8 cellular contexts compared by ENCODE assay signal in the genomic region with DNA sequence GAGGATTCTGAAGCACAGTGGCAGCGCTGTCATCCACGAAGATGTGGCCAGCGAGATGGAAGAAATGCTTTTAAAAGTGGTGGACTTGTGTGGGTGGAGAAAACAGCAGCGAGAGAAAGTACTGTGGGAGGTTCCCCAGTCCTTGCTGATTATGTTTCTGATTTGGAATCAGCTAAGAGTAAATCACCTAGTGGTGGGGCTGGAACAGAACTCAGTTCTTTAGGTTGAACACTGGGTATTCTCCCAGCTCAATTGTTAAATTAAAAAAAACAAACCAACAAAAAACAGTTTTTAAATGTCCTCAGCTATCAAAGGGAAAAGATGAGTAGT. TPM values are rescaled to one million over a fixed set of nuclear protein-coding genes. Genes with fewer than 3 reads are reported as not detected.
DNase-seq lines count a peak whose midpoint lies in the region; ATAC-seq and TF ChIP-seq lines count a peak whose summit lies in the region.

No MANE protein-coding gene starts in this region.

- intact Hi-C loops in IMR-90 (cut with micrococcal nuclease), result no loop called here

- TF ChIP-seq POLR2A in IMR-90 (IDR thresholded peaks at IDR 0.05; ENCODE audit: low read depth, low read length), result no peak

- peak overlapping the region; percentile 79 for H3K4ac ChIP-seq in IMR-90 (ENCODE audit: low read depth, low read length)

- CTCF ChIA-PET in IMR-90 (lab: Yijun Ruan, JAX), result interaction anchor here (0.6 to 1.0 kb wide), 2 partner anchors 1094 to 1984 kb away, joined by 3 read pairs; no protein-coding TSS in a partner anchor

- H3K4me1 Mint-ChIP-seq in activated naive CD8-positive, alpha-beta T cell treated with anti-CD3 and anti-CD28 coated beads, Interleukin-2, amount 50 U/mL, for 24 hours, result peaks cover 24% of the 10 kb centered on the region
- peaks cover 37% of the 10 kb centered on the region for H3K4me1 Mint-ChIP-seq in stimulated activated memory B cell treated with anti-CD40 and anti-IgM and Interleukin-4, amounts not matched to agents 10 μg/mL and 1 μg/mL and 100 μg/mL, for 72 hours

- DNase-seq in GM03348 (ENCODE audit: low spot score), result peak; percentile 54
- peak; percentile 33 for DNase-seq in IMR-90
- DNase-seq in activated naive CD8-positive, alpha-beta T cell treated with anti-CD3 and anti-CD28 coated beads, Interleukin-2, amount 50 U/mL, for 24 hours, result peak; percentile 13
- peak; percentile 0 for DNase-seq in iPS DF 6.9 (ENCODE audit: low read depth, low spot score)
- DNase-seq in stimulated activated CD4-positive, alpha-beta T cell treated with anti-CD3 and anti-CD28 coated beads, Interleukin-12 subunit alpha, Interleukin-12 subunit beta, amount 100 ng/mL, for 4 hours, result no peak
- DNase-seq in mesenteric fat pad (ENCODE audit: low spot score), result no peak

- H2AK9ac ChIP-seq in IMR-90 (replicated peaks; ENCODE audit: low read depth, low read length, poor library complexity), result peak overlapping the region; percentile 21

- no peak; the same call in 1 of the 2 replicates for TF ChIP-seq CTCF in IMR-90 (conservative IDR thresholded peaks at IDR 0.05; ENCODE audit: low read depth, low read length)

- POLR2A ChIA-PET in IMR-90 (lab: Charles Lee; ENCODE audit: unreplicated experiment), result no interaction called here

- H3K9me3 Mint-ChIP-seq in activated naive CD8-positive, alpha-beta T cell treated with anti-CD3 and anti-CD28 coated beads, Interleukin-2, amount 50 U/mL, for 24 hours, result no peaks in the 10 kb centered on the region
- H3K9me3 Mint-ChIP-seq in stimulated activated memory B cell treated with anti-CD40 and anti-IgM and Interleukin-4, amounts not matched to agents 10 μg/mL and 1 μg/mL and 100 μg/mL, for 72 hours, result no peaks in the 10 kb centered on the region

- peak overlapping the region; percentile 62 for H2BK5ac ChIP-seq in IMR-90 (ENCODE audit: low read depth, low read length, poor library complexity, severe bottlenecking)

- peak overlapping the region; percentile 55 to 87; a peak in 3 of 4 replicates for H4K8ac ChIP-seq in IMR-90 (ENCODE audit: low read depth in 2 of 2, low read length in 2 of 2)

- H4K91ac ChIP-seq in IMR-90 (ENCODE audit: insufficient read depth, low read depth, low read length), result peak overlapping the region; percentile 62; the same call in 1 of the 2 replicates

- peaks cover 6% of the 10 kb centered on the region for H3K36me3 ChIP-seq in IMR-90 (ENCODE audit: control insufficient read depth, insufficient read depth, low read length)
- no peaks in the 10 kb centered on the region for H3K36me3 ChIP-seq in iPS DF 6.9 (ENCODE audit: control insufficient read depth, insufficient read depth, low read length)

- H4K5ac ChIP-seq in IMR-90 (ENCODE audit: low read depth, low read length), result peak overlapping the region; percentile 96

- peak overlapping the region; percentile 87 for H3K4me3 ChIP-seq in IMR-90 (ENCODE audit: insufficient read depth, low read depth, low read length)
- peak overlapping the region; percentile 83 for H3K4me3 ChIP-seq in iPS DF 6.9 (ENCODE audit: low read length)

- ATAC-seq in GM21390 (IDR thresholded peaks at IDR 0.05; ENCODE audit: unreplicated experiment) (peak; percentile 38), IMR-90 (ENCODE audit: low read depth) (peak; percentile 48)
- peak; percentile 53 for ATAC-seq in activated naive CD8-positive, alpha-beta T cell treated with anti-CD3 and anti-CD28 coated beads, Interleukin-2, amount 50 U/mL, for 24 hours
- ATAC-seq in stimulated activated memory B cell treated with anti-CD40 and anti-IgM and Interleukin-4, amounts not matched to agents 10 μg/mL and 1 μg/mL and 100 μg/mL, for 72 hours, result peak; percentile 73

- in situ Hi-C loops in IMR-90 (cut with MboI; ENCODE audit: low sequenced_read_pairs), result no loop called here

- H3K27me3 ChIP-seq in IMR-90 (ENCODE audit: control insufficient read depth, insufficient read depth, low read length), result no peaks in the 10 kb centered on the region
- H3K27me3 ChIP-seq in iPS DF 6.9 (ENCODE audit: control insufficient read depth, insufficient read depth, low read length), result no peaks in the 10 kb centered on the region

- H3K27ac ChIP-seq in IMR-90 (ENCODE audit: insufficient read depth, low read length) (peak overlapping the region; percentile 18), iPS DF 6.9 (ENCODE audit: low read length) (no peak overlapping the region)

- no peak overlapping the region for H2AK5ac ChIP-seq in IMR-90 (ENCODE audit: low read depth, low read length)

- peaks cover 16% of the 10 kb centered on the region for H3K36me3 Mint-ChIP-seq in activated naive CD8-positive, alpha-beta T cell treated with anti-CD3 and anti-CD28 coated beads, Interleukin-2, amount 50 U/mL, for 24 hours (ENCODE audit: low read depth)
- H3K36me3 Mint-ChIP-seq in stimulated activated memory B cell treated with anti-CD40 and anti-IgM and Interleukin-4, amounts not matched to agents 10 μg/mL and 1 μg/mL and 100 μg/mL, for 72 hours, result peaks cover 15% of the 10 kb centered on the region

- no peak overlapping the region for H2BK15ac ChIP-seq in IMR-90 (ENCODE audit: low read depth, low read length)

- H3K27me3 Mint-ChIP-seq in activated naive CD8-positive, alpha-beta T cell treated with anti-CD3 and anti-CD28 coated beads, Interleukin-2, amount 50 U/mL, for 24 hours, result peaks cover 19% of the 10 kb centered on the region
- peaks cover 29% of the 10 kb centered on the region for H3K27me3 Mint-ChIP-seq in stimulated activated memory B cell treated with anti-CD40 and anti-IgM and Interleukin-4, amounts not matched to agents 10 μg/mL and 1 μg/mL and 100 μg/mL, for 72 hours

- no peaks in the 10 kb centered on the region for H4K20me1 ChIP-seq in IMR-90 (ENCODE audit: insufficient read depth, low read length)

- no peak for TF ChIP-seq RAD21 in IMR-90 (IDR thresholded peaks at IDR 0.05; ENCODE audit: low read length)

- H2BK120ac ChIP-seq in IMR-90 (ENCODE audit: low read depth, low read length), result peak overlapping the region; percentile 30; the same call in 1 of the 2 replicates

- peak overlapping the region; percentile 73; the same call in 1 of the 2 replicates for H3K56ac ChIP-seq in IMR-90 (ENCODE audit: extremely low read depth, insufficient read depth, low read length)

- peak overlapping the region; percentile 77; the same call in 1 of the 2 replicates for H3K23ac ChIP-seq in IMR-90 (ENCODE audit: low read depth, low read length)

- 0 out of 2 replicates have a peak, but pooled peaks cover 2% of the 10 kb centered on the region for H3K4me1 ChIP-seq in IMR-90 (ENCODE audit: control insufficient read depth, insufficient read depth, low read length)
- H3K4me1 ChIP-seq in iPS DF 6.9 (ENCODE audit: control insufficient read depth, insufficient read depth, low read length), result no peaks in the 10 kb centered on the region

- H3K79me1 ChIP-seq in IMR-90 (ENCODE audit: low read depth in 1 of 2, low read length in 2 of 2), result peaks cover 11% of the 10 kb centered on the region in 2 experiments

- H3K9me3 ChIP-seq in IMR-90 (ENCODE audit: control insufficient read depth, insufficient read depth, low read length) (no peaks in the 10 kb centered on the region), iPS DF 6.9 (ENCODE audit: control insufficient read depth, insufficient read depth, low read length) (no peaks in the 10 kb centered on the region)

- H3K14ac ChIP-seq in IMR-90 (replicated peaks; ENCODE audit: low read depth, low read length), result peak overlapping the region; percentile 83

- H3K4me2 ChIP-seq in IMR-90 (ENCODE audit: low read depth, low read length), result peak overlapping the region; percentile 93

- no CpG with 5 or more reads among the region's 4 CpGs for WGBS in IMR-90 (ENCODE audit: extremely low coverage in 2 of 2, insufficient read length in 1 of 2), 2 experiments
- no CpG with 5 or more reads among the region's 4 CpGs for WGBS in iPS DF 6.9 (ENCODE audit: insufficient coverage, insufficient read length)

- peak overlapping the region; percentile 72 for H3K9ac ChIP-seq in IMR-90 (ENCODE audit: low read depth, low read length)

- dilution Hi-C loops in IMR-90 (cut with HindIII; ENCODE audit: low sequenced_read_pairs, unreplicated experiment), result no loop called here

- peak overlapping the region; percentile 74 for H3K27ac Mint-ChIP-seq in activated naive CD8-positive, alpha-beta T cell treated with anti-CD3 and anti-CD28 coated beads, Interleukin-2, amount 50 U/mL, for 24 hours
- peak overlapping the region; percentile 85 for H3K27ac Mint-ChIP-seq in stimulated activated memory B cell treated with anti-CD40 and anti-IgM and Interleukin-4, amounts not matched to agents 10 μg/mL and 1 μg/mL and 100 μg/mL, for 72 hours

- H3K18ac ChIP-seq in IMR-90 (ENCODE audit: low read depth, low read length), result peak overlapping the region; percentile 49; the same call in 1 of the 2 replicates

- H3K9me1 ChIP-seq in IMR-90 (ENCODE audit: insufficient read depth, low read length), result no peaks in the 10 kb centered on the region

- no peak overlapping the region for H2BK20ac ChIP-seq in IMR-90 (ENCODE audit: low read depth, low read length)

- H3K4me3 Mint-ChIP-seq in activated naive CD8-positive, alpha-beta T cell treated with anti-CD3 and anti-CD28 coated beads, Interleukin-2, amount 50 U/mL, for 24 hours, result peak overlapping the region; percentile 83
- H3K4me3 Mint-ChIP-seq in stimulated activated memory B cell treated with anti-CD40 and anti-IgM and Interleukin-4, amounts not matched to agents 10 μg/mL and 1 μg/mL and 100 μg/mL, for 72 hours, result peak overlapping the region; percentile 83

- no TSS peak for BruUV-seq in IMR-90 (replicated peaks; lab: Mats Ljungman, UMichigan)

- peak overlapping the region; percentile 99 for H2AFZ ChIP-seq in IMR-90 (replicated peaks; ENCODE audit: low read length, poor library complexity)

TF ChIP-seq in IMR-90, 13 proteins besides CTCF, POLR2A, EP300 and RAD21 (continues in another document):
- TF ChIP-seq MAFK (IDR thresholded peaks at IDR 0.05; ENCODE audit: low read depth, low read length), result no peak
- no peak for TF ChIP-seq BHLHE40 (IDR thresholded peaks at IDR 0.05; ENCODE audit: low read depth, low read length)
- TF ChIP-seq RFX5 (IDR thresholded peaks at IDR 0.05; ENCODE audit: low read depth, low read length), result no peak
- TF ChIP-seq SMC3 (IDR thresholded peaks at IDR 0.05; ENCODE audit: low read depth, low read length), result no peak
- TF ChIP-seq RCOR1 (IDR thresholded peaks at IDR 0.05; ENCODE audit: insufficient replicate concordance, low read length), result no peak
- TF ChIP-seq MAZ (IDR thresholded peaks at IDR 0.05; ENCODE audit: borderline replicate concordance, low read depth, low read length), result no peak
- TF ChIP-seq, protein P1, sequence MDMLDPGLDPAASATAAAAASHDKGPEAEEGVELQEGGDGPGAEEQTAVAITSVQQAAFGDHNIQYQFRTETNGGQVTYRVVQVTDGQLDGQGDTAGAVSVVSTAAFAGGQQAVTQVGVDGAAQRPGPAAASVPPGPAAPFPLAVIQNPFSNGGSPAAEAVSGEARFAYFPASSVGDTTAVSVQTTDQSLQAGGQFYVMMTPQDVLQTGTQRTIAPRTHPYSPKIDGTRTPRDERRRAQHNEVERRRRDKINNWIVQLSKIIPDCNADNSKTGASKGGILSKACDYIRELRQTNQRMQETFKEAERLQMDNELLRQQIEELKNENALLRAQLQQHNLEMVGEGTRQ (IDR thresholded peaks at IDR 0.05; ENCODE audit: low read depth, low read length), result no peak

RNA-seq across cellular contexts. Expression of gene ZNF322, which starts 0.5 kb away (rescaled TPM):
- 18.9 and 23.3 TPM in 2 replicates for total RNA-seq in IMR-90 (2012; rRNA removed)
- 3.1 and 5.3 TPM in 2 replicates for polyA plus RNA-seq in IMR-90 (2012; rRNA removed)
- polyA plus RNA-seq in IMR-90 (2012; cell fraction: cytosol; rRNA removed), result 0.78 and 0.87 TPM in 2 replicates
- polyA plus RNA-seq in IMR-90 (2012; cell fraction: nucleus; rRNA removed; ENCODE audit: low replicate concordance), result 2.8 and 10.0 TPM in 2 replicates
- 16.3 TPM for total RNA-seq in mesenteric fat pad

Comparison
In these comparisons a context has a peak if more than half of its experiments do, and no peak if none do; other contexts are left out.
1. DNase-seq: peak in GM03348 (single experiment), IMR-90 (single experiment), activated naive CD8-positive, alpha-beta T cell treated with anti-CD3 and anti-CD28 coated beads, Interleukin-2, amount 50 U/mL, for 24 hours (single experiment) and iPS DF 6.9 (single experiment); none in stimulated activated CD4-positive, alpha-beta T cell treated with anti-CD3 and anti-CD28 coated beads, Interleukin-12 subunit alpha, Interleukin-12 subunit beta, amount 100 ng/mL, for 4 hours (single experiment) and mesenteric fat pad (single experiment).
2. Peak in every context shown above with its lines, with median percentiles within 50 percentile points of each other: ATAC-seq.